Comparison of ENCODE assay signal across 1 cellular context in genomic region chr22:31295831-31296230, GRCh38.
TF ChIP-seq lines count a peak whose summit lies in the region.

No MANE protein-coding gene starts in this region.

TF ChIP-seq in GM23338, 12 proteins besides CTCF, POLR2A, EP300 and RAD21 (continued from another document):
- TF ChIP-seq ZNF462 (CRISPR knock-in tag; IDR thresholded peaks at IDR 0.05): no peak
